In the genomic region with DNA sequence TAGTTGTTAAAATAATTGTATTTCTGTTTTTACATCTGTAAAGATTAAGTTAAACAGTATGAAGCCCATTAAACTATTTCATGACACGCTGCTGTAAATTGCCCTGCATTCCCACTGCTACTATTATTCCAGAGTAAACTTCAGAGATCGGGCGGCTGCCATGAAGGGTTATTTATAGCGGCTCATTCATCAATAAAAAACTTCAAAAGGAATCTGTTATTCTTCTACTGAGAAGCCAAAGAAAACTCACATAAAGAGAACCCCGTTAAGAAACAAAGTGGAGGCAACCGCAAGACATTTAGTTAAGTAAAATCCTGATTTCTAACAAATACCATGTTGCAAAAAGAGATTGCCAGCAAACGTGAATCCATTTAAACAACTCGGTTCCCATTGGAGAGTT, we compare ENCODE assay signal across 1 cellular context.
TF ChIP-seq lines count a peak whose summit lies in the region.

No MANE protein-coding gene starts in this region.

TF ChIP-seq in SK-N-SH treated with all-trans-retinoic acid at 6 μM for 48 hours, 23 proteins besides CTCF, POLR2A, EP300 and RAD21 (continued from another document):
- no peak for TF ChIP-seq TSHZ2 (CRISPR knock-in tag; IDR thresholded peaks at IDR 0.05)
- TF ChIP-seq PPARA (CRISPR knock-in tag; IDR thresholded peaks at IDR 0.05; ENCODE audit: borderline replicate concordance) = no peak
- TF ChIP-seq ARNTL (CRISPR knock-in tag; IDR thresholded peaks at IDR 0.05; ENCODE audit: borderline replicate concordance, low read depth) = no peak
- no peak for TF ChIP-seq ZNF8 (CRISPR knock-in tag; IDR thresholded peaks at IDR 0.05)
- no peak for TF ChIP-seq ZC3H10 (CRISPR knock-in tag; IDR thresholded peaks at IDR 0.05)
- TF ChIP-seq ZNF565 (CRISPR knock-in tag; conservative IDR thresholded peaks at IDR 0.05; ENCODE audit: low read depth) = no peak
- no peak for TF ChIP-seq POU6F1 (CRISPR knock-in tag; IDR thresholded peaks at IDR 0.05; ENCODE audit: borderline replicate concordance, low read depth)
